29 cellular contexts compared by ENCODE assay signal in genomic region chr6:45535933-45536332, GRCh38.
DNase-seq lines count a peak whose midpoint lies in the region; ATAC-seq and TF ChIP-seq lines count a peak whose summit lies in the region.
"Had no signal": no experiment of that assay in that cellular context is flagged by ENCODE, and none has a peak within 500 bp of the region (broad histone marks: within the 10 kb centered on the region; RNA-seq: fewer than 3 reads in every experiment).

No MANE protein-coding gene starts in this region.

- H3K36me3 ChIP-seq in prostate gland: no peaks in the 10 kb centered on the region
- no peaks in the 10 kb centered on the region for H3K36me3 ChIP-seq in CD8-positive, alpha-beta memory T cell (ENCODE audit: insufficient read depth, low read length)
- H3K36me3 ChIP-seq: adrenal gland, heart right ventricle, lower lobe of right lung, Peyer's patch, upper lobe of right lung had no signal

- ATAC-seq in GM18498 (IDR thresholded peaks at IDR 0.05; ENCODE audit: unreplicated experiment): no peak
- ATAC-seq: heart right ventricle, lower lobe of right lung, natural killer cell, upper lobe of right lung had no signal

- H3K4me1 ChIP-seq in prostate gland (replicated peaks): peaks cover 16% of the 10 kb centered on the region
- H3K4me1 ChIP-seq in CD8-positive, alpha-beta memory T cell (ENCODE audit: insufficient read depth, low read length): no peaks in the 10 kb centered on the region
- H3K4me1 ChIP-seq: adrenal gland, lower lobe of right lung had no signal

- no peak for TF ChIP-seq POLR2A in prostate gland (IDR thresholded peaks at IDR 0.05)

- peaks cover 22% of the 10 kb centered on the region for H3K4me1 Mint-ChIP-seq in CD14-positive monocyte
- peaks cover 32% of the 10 kb centered on the region for H3K4me1 Mint-ChIP-seq in dendritic cell treated with granulocyte-macrophage colony-stimulating factor and Interleukin-4, amounts not matched to agents 40 ng/mL and 50 ng/mL, for 4 days (ENCODE audit: low read depth)
- peaks cover 0 to 41% (median 29%) of the 10 kb centered on the region in 3 donors for H3K4me1 Mint-ChIP-seq in CD8-positive, alpha-beta memory T cell

- H3K9me3 Mint-ChIP-seq in CD14-positive monocyte: no peaks in the 10 kb centered on the region
- no peaks in the 10 kb centered on the region for H3K9me3 Mint-ChIP-seq in dendritic cell treated with granulocyte-macrophage colony-stimulating factor and Interleukin-4, amounts not matched to agents 40 ng/mL and 50 ng/mL, for 4 days
- no peaks in the 10 kb centered on the region for H3K9me3 Mint-ChIP-seq in CD8-positive, alpha-beta memory T cell
- H3K9me3 Mint-ChIP-seq: activated CD4-positive, alpha-beta memory T cell treated with anti-CD3 and anti-CD28 coated beads, Interleukin-2, amount 10 ng/mL, durations not matched to agents 7 days and 5 days; activated naive CD4-positive, alpha-beta T cell treated with anti-CD3 and anti-CD28 coated beads, Interleukin-2, amount 10 ng/mL, durations not matched to agents 7 days and 5 days; central memory CD8-positive, alpha-beta T cell; natural killer cell had no signal

- H3K27ac ChIP-seq in prostate gland (peak overlapping the region; percentile 75 to 78), caudate nucleus (ENCODE audit: low read depth, low read length) (no peak overlapping the region)
- no peak overlapping the region for H3K27ac ChIP-seq in CD8-positive, alpha-beta memory T cell (ENCODE audit: low read depth, low read length)
- H3K27ac ChIP-seq: adrenal gland, heart right ventricle, lower lobe of right lung, Peyer's patch, SJCRH30, upper lobe of right lung had no signal

- H3K4me3 ChIP-seq in LNCaP clone FGC (ENCODE audit: low read depth, low read length) (peak overlapping the region; percentile 27; the same call in 1 of the 2 replicates), prostate gland (no peak overlapping the region)
- no peak overlapping the region for H3K4me3 ChIP-seq in CD8-positive, alpha-beta memory T cell (ENCODE audit: low read length)
- H3K4me3 ChIP-seq: adrenal gland, heart right ventricle, lower lobe of right lung, Peyer's patch, SJCRH30, upper lobe of right lung had no signal

- WGBS in prostate gland: 56% methylated on average over 4 of the region's 4 CpGs

- CTCF ChIA-PET in CD8-positive, alpha-beta memory T cell (lab: Charles Lee): no interaction called here

- H3K9me3 ChIP-seq in prostate gland: no peaks in the 10 kb centered on the region
- no peaks in the 10 kb centered on the region for H3K9me3 ChIP-seq in CD8-positive, alpha-beta memory T cell (ENCODE audit: low read length)
- H3K9me3 ChIP-seq: adrenal gland, heart right ventricle, lower lobe of right lung, Peyer's patch, SJCRH30, upper lobe of right lung had no signal

- H3K36me3 Mint-ChIP-seq in CD14-positive monocyte: peaks cover 27 to 47% of the 10 kb centered on the region in 2 donors
- H3K36me3 Mint-ChIP-seq in dendritic cell treated with granulocyte-macrophage colony-stimulating factor and Interleukin-4, amounts not matched to agents 40 ng/mL and 50 ng/mL, for 4 days (ENCODE audit: low read depth): peaks cover 56% of the 10 kb centered on the region
- peaks cover 7 to 15% (median 14%) of the 10 kb centered on the region in 3 donors for H3K36me3 Mint-ChIP-seq in CD8-positive, alpha-beta memory T cell
- H3K36me3 Mint-ChIP-seq: activated naive CD4-positive, alpha-beta T cell treated with anti-CD3 and anti-CD28 coated beads, Interleukin-2, amount 10 ng/mL, durations not matched to agents 7 days and 5 days; natural killer cell had no signal

- TF ChIP-seq CTCF in CD14-positive monocyte (IDR thresholded peaks at IDR 0.05): no peak
- no peak for TF ChIP-seq CTCF in LNCaP clone FGC (IDR thresholded peaks at IDR 0.05; ENCODE audit: control insufficient read depth, extremely low read depth, insufficient read depth)
- no peak for TF ChIP-seq CTCF in prostate gland (IDR thresholded peaks at IDR 0.05)

- intact Hi-C loops in CD14-positive monocyte (cut with micrococcal nuclease): no loop called here
- intact Hi-C loops in dendritic cell treated with granulocyte-macrophage colony-stimulating factor and Interleukin-4, amounts not matched to agents 40 ng/mL and 50 ng/mL, for 4 days (cut with micrococcal nuclease): no loop called here
- intact Hi-C loops in prostate gland (cut with DNase I): no loop called here

- H3K27ac Mint-ChIP-seq in CD14-positive monocyte: peak overlapping the region in 5 of 7 donors; percentile 5 to 81 (median 10)
- peak overlapping the region; percentile 23 for H3K27ac Mint-ChIP-seq in dendritic cell treated with granulocyte-macrophage colony-stimulating factor and Interleukin-4, amounts not matched to agents 40 ng/mL and 50 ng/mL, for 4 days
- peak overlapping the region in 2 of 8 donors; percentile 36 to 67 for H3K27ac Mint-ChIP-seq in CD8-positive, alpha-beta memory T cell
- H3K27ac Mint-ChIP-seq: activated CD4-positive, alpha-beta memory T cell treated with anti-CD3 and anti-CD28 coated beads, Interleukin-2, amount 10 ng/mL, durations not matched to agents 7 days and 5 days; activated naive CD4-positive, alpha-beta T cell treated with anti-CD3 and anti-CD28 coated beads, Interleukin-2, amount 10 ng/mL, durations not matched to agents 7 days and 5 days; B cell; natural killer cell had no signal

- no peaks in the 10 kb centered on the region for H3K27me3 ChIP-seq in prostate gland (replicated peaks; ENCODE audit: insufficient read depth)
- H3K27me3 ChIP-seq in CD8-positive, alpha-beta memory T cell (ENCODE audit: insufficient read depth, low read length, poor library complexity, severe bottlenecking): no peaks in the 10 kb centered on the region
- H3K27me3 ChIP-seq: adrenal gland, heart right ventricle, Peyer's patch, SJCRH30, upper lobe of right lung had no signal

- H3K27me3 Mint-ChIP-seq in CD14-positive monocyte (ENCODE audit: low read depth in 3 of 3): peaks cover 0 to under 1% (median 0%) of the 10 kb centered on the region in 3 donors
- no peaks in the 10 kb centered on the region for H3K27me3 Mint-ChIP-seq in dendritic cell treated with granulocyte-macrophage colony-stimulating factor and Interleukin-4, amounts not matched to agents 40 ng/mL and 50 ng/mL, for 4 days
- peaks cover 0 to 2% of the 10 kb centered on the region in 2 donors for H3K27me3 Mint-ChIP-seq in CD8-positive, alpha-beta memory T cell
- H3K27me3 Mint-ChIP-seq: activated CD4-positive, alpha-beta memory T cell treated with anti-CD3 and anti-CD28 coated beads, Interleukin-2, amount 10 ng/mL, durations not matched to agents 7 days and 5 days; activated naive CD4-positive, alpha-beta T cell treated with anti-CD3 and anti-CD28 coated beads, Interleukin-2, amount 10 ng/mL, durations not matched to agents 7 days and 5 days; B cell; central memory CD8-positive, alpha-beta T cell had no signal

- POLR2A ChIA-PET in CD8-positive, alpha-beta memory T cell (lab: Charles Lee): no interaction called here

- no peak overlapping the region for H3K4me3 Mint-ChIP-seq in CD14-positive monocyte
- no peak overlapping the region for H3K4me3 Mint-ChIP-seq in dendritic cell treated with granulocyte-macrophage colony-stimulating factor and Interleukin-4, amounts not matched to agents 40 ng/mL and 50 ng/mL, for 4 days
- H3K4me3 Mint-ChIP-seq in CD8-positive, alpha-beta memory T cell: peak overlapping the region in 1 of 7 donors; percentile 1
- H3K4me3 Mint-ChIP-seq: activated CD4-positive, alpha-beta memory T cell treated with anti-CD3 and anti-CD28 coated beads, Interleukin-2, amount 10 ng/mL, durations not matched to agents 7 days and 5 days; activated naive CD4-positive, alpha-beta T cell treated with anti-CD3 and anti-CD28 coated beads, Interleukin-2, amount 10 ng/mL, durations not matched to agents 7 days and 5 days; B cell; central memory CD8-positive, alpha-beta T cell; natural killer cell had no signal

- DNase-seq in CD14-positive monocyte (ENCODE audit: low spot score) (no peak), LNCaP clone FGC (ENCODE audit: low read depth) (peak; percentile 83), prostate gland (ENCODE audit: low spot score) (peak; percentile 62), caudate nucleus (lab: John Stamatoyannopoulos, UW) (no peak)
- no peak for DNase-seq in CD8-positive, alpha-beta memory T cell
- DNase-seq: ACHN; activated CD4-positive, alpha-beta memory T cell treated with anti-CD3 and anti-CD28 coated beads, Interleukin-2, amount 10 ng/mL, durations not matched to agents 7 days and 5 days; activated CD8-positive, alpha-beta memory T cell treated with anti-CD3 and anti-CD28 coated beads, Interleukin-2, amount 50 U/mL, for 4 hours; activated naive CD4-positive, alpha-beta T cell treated with anti-CD3 and anti-CD28 coated beads, Interleukin-2, amount 10 ng/mL, durations not matched to agents 7 days and 5 days; adrenal gland; dermis blood vessel endothelial cell; DMS153; foreskin melanocyte; HCEC 1CT; heart right ventricle; Kasumi-1; kidney glomerular epithelial cell; lower lobe of right lung; natural killer cell; NCI-H1417 treated with DMSO at 0.1 percent for 48 hours; Peyer's patch; SJCRH30; stimulated activated CD4-positive, alpha-beta T cell treated with anti-CD3 and anti-CD28 coated beads, Interleukin-15, amount 100 ng/mL, for 24 hours; stimulated activated CD4-positive, alpha-beta T cell treated with anti-CD3 and anti-CD28 coated beads, Interleukin-4, amount 100 ng/mL, for 4 hours; upper lobe of right lung had no signal

Comparison
In these comparisons a context has a peak if more than half of its experiments do, and no peak if none do; other contexts are left out.
1. DNase-seq: peak in LNCaP clone FGC (single experiment) and prostate gland (single experiment); none in CD14-positive monocyte (single experiment), caudate nucleus (0 of 61) and CD8-positive, alpha-beta memory T cell (0 of 5).
2. H3K27ac ChIP-seq: peak in prostate gland (2 of 2); none in caudate nucleus (single experiment) and CD8-positive, alpha-beta memory T cell (single experiment).